In genomic region chr3:139546772-139547171, GRCh38 we compare ENCODE assay signal across 24 cellular contexts. TPM values are rescaled to one million over a fixed set of nuclear protein-coding genes. Genes with fewer than 3 reads are reported as not detected.
"Had no signal": no experiment of that assay in that cellular context is flagged by ENCODE, and none has a peak within 500 bp of the region (broad histone marks: within the 10 kb centered on the region; RNA-seq: fewer than 3 reads in every experiment).

No MANE protein-coding gene starts in this region.

- H3K27ac ChIP-seq: dorsolateral prefrontal cortex, epithelial cell of prostate, esophagus muscularis mucosa, heart right ventricle, lower lobe of right lung, right atrium auricular region, suprapubic skin had no signal

- H3K4me3 ChIP-seq: dorsolateral prefrontal cortex, esophagus muscularis mucosa, heart right ventricle, lower lobe of right lung, ovary, right atrium auricular region, smooth muscle cell, suprapubic skin had no signal

- DNase-seq: dorsolateral prefrontal cortex; effector CD4-positive, alpha-beta T cell; foreskin melanocyte; glutamatergic neuron; heart right ventricle; hippocampal formation; left ventricle myocardium superior; lower lobe of right lung; naive thymus-derived CD8-positive, alpha-beta T cell; occipital lobe; ovary; stimulated activated CD4-positive, alpha-beta T cell treated with anti-CD3 and anti-CD28 coated beads, Interleukin-12 subunit alpha, Interleukin-12 subunit beta, amount 100 ng/mL, for 4 hours; stimulated activated CD4-positive, alpha-beta T cell treated with anti-CD3 and anti-CD28 coated beads, Interleukin-1b, Interleukin-23, amount 100 ng/mL, for 48 hours; stimulated activated CD4-positive, alpha-beta T cell treated with anti-CD3 and anti-CD28 coated beads, Interleukin-4, amount 100 ng/mL, for 1 hour; stimulated activated CD8-positive, alpha-beta memory T cell treated with anti-CD3 and anti-CD28 coated beads, Interleukin-4, amount 100 ng/mL, for 48 hours; stimulated activated naive CD4-positive, alpha-beta T cell; stimulated activated naive CD8-positive, alpha-beta T cell treated with anti-CD3 and anti-CD28 coated beads, Interleukin-15, amount 100 ng/mL, for 72 hours; trophoblast cell had no signal

- ATAC-seq: heart right ventricle; left ventricle myocardium superior; lower lobe of right lung; naive thymus-derived CD8-positive, alpha-beta T cell; sciatic nerve; stimulated activated naive CD8-positive, alpha-beta T cell treated with anti-CD3 and anti-CD28 coated beads, Interleukin-15, amount 100 ng/mL, for 72 hours had no signal

- H3K9me3 Mint-ChIP-seq: naive thymus-derived CD8-positive, alpha-beta T cell; stimulated activated naive CD8-positive, alpha-beta T cell treated with anti-CD3 and anti-CD28 coated beads, Interleukin-15, amount 100 ng/mL, for 72 hours had no signal

- H3K4me2 ChIP-seq: smooth muscle cell had no signal

- H3K27ac Mint-ChIP-seq: naive thymus-derived CD8-positive, alpha-beta T cell; stimulated activated naive CD8-positive, alpha-beta T cell treated with anti-CD3 and anti-CD28 coated beads, Interleukin-15, amount 100 ng/mL, for 72 hours had no signal

- H3K9me3 ChIP-seq: esophagus muscularis mucosa, heart right ventricle, lower lobe of right lung, ovary, right atrium auricular region, suprapubic skin had no signal

- H3K36me3 ChIP-seq: esophagus muscularis mucosa, heart right ventricle, lower lobe of right lung, ovary, right atrium auricular region, suprapubic skin had no signal

- H3K4me1 Mint-ChIP-seq: naive thymus-derived CD8-positive, alpha-beta T cell had no signal

- H3K27me3 ChIP-seq: dorsolateral prefrontal cortex, esophagus muscularis mucosa, heart right ventricle, ovary, right atrium auricular region, suprapubic skin had no signal

- H3K4me3 Mint-ChIP-seq: naive thymus-derived CD8-positive, alpha-beta T cell; stimulated activated naive CD8-positive, alpha-beta T cell treated with anti-CD3 and anti-CD28 coated beads, Interleukin-15, amount 100 ng/mL, for 72 hours had no signal

- H3K4me1 ChIP-seq: esophagus muscularis mucosa, heart right ventricle, lower lobe of right lung, right atrium auricular region, suprapubic skin had no signal

RNA-seq across cellular contexts. Expression of gene RBP1, which starts 7.2 kb away (rescaled TPM):
- total RNA-seq: naive thymus-derived CD8-positive, alpha-beta T cell had no signal
- polyA plus RNA-seq: naive thymus-derived CD8-positive, alpha-beta T cell had no signal
